In genomic region chr11:130002846-130003716, GRCh38 we compare ENCODE assay signal across 1 cellular context.
TF ChIP-seq lines count a peak whose summit lies in the region.

No MANE protein-coding gene starts in this region.

TF ChIP-seq in HEK293, 187 proteins besides CTCF, POLR2A, EP300 and RAD21 (continued from another document and continues in another):
- peak; percentile 32; the same call in 1 of the 2 replicates for TF ChIP-seq YY1 (tag by site-specific recombination; IDR thresholded peaks at IDR 0.05)
- TF ChIP-seq ZNF624 (tag by site-specific recombination; IDR thresholded peaks at IDR 0.05) = no peak
- TF ChIP-seq ZNF341 (tag by site-specific recombination; IDR thresholded peaks at IDR 0.05; ENCODE audit: low read depth) = no peak
- TF ChIP-seq ZNF629 (tag by site-specific recombination; IDR thresholded peaks at IDR 0.05) = peak; percentile 84
- no peak for TF ChIP-seq ZNF521 (tag by site-specific recombination; IDR thresholded peaks at IDR 0.05)
- TF ChIP-seq ZNF354C (tag by site-specific recombination; IDR thresholded peaks at IDR 0.05; ENCODE audit: borderline replicate concordance, low read depth) = no peak
- TF ChIP-seq ZNF292 (tag by site-specific recombination; IDR thresholded peaks at IDR 0.05; ENCODE audit: borderline replicate concordance, low read depth) = no peak
- no peak for TF ChIP-seq ZNF133 (tag by site-specific recombination; IDR thresholded peaks at IDR 0.05)
- TF ChIP-seq ZNF660 (tag by site-specific recombination; IDR thresholded peaks at IDR 0.05) = peak; percentile 58; the same call in 1 of the 2 replicates
- no peak for TF ChIP-seq ZNF580 (tag by site-specific recombination; IDR thresholded peaks at IDR 0.05)
- TF ChIP-seq ZNF837 (tag by site-specific recombination; IDR thresholded peaks at IDR 0.05) = no peak
- no peak for TF ChIP-seq ZNF704 (tag by site-specific recombination; IDR thresholded peaks at IDR 0.05)
- TF ChIP-seq PRDM2 (tag by site-specific recombination; IDR thresholded peaks at IDR 0.05; ENCODE audit: borderline replicate concordance) = no peak
- TF ChIP-seq ZNF513 (tag by site-specific recombination; IDR thresholded peaks at IDR 0.05) = peak; percentile 40; the same call in 1 of the 2 replicates
- TF ChIP-seq ZBTB21 (tag by site-specific recombination; IDR thresholded peaks at IDR 0.05) = peak; percentile 45; the same call in 1 of the 2 replicates
- no peak for TF ChIP-seq ZNF184 (tag by site-specific recombination; IDR thresholded peaks at IDR 0.05)
- no peak for TF ChIP-seq ELK4 (IDR thresholded peaks at IDR 0.05; ENCODE audit: borderline replicate concordance, low read depth, low read length)
- TF ChIP-seq ZNF692 (tag by site-specific recombination; IDR thresholded peaks at IDR 0.05) = no peak
- TF ChIP-seq ZBTB1 (tag by site-specific recombination; IDR thresholded peaks at IDR 0.05) = no peak
- TF ChIP-seq REPIN1 (tag by site-specific recombination; IDR thresholded peaks at IDR 0.05; ENCODE audit: low read depth) = no peak
- no peak for TF ChIP-seq ZBTB10 (tag by site-specific recombination; IDR thresholded peaks at IDR 0.05)
- TF ChIP-seq ZNF121 (tag by site-specific recombination; IDR thresholded peaks at IDR 0.05) = no peak
- no peak for TF ChIP-seq ZNF146 (tag by site-specific recombination; IDR thresholded peaks at IDR 0.05)
- no peak for TF ChIP-seq HOXA7 (CRISPR knock-in tag; IDR thresholded peaks at IDR 0.05; ENCODE audit: borderline replicate concordance)
- no peak for TF ChIP-seq ZNF785 (tag by site-specific recombination; IDR thresholded peaks at IDR 0.05)
- TF ChIP-seq ZNF19 (tag by site-specific recombination; IDR thresholded peaks at IDR 0.05; ENCODE audit: low read depth) = no peak
- TF ChIP-seq ZNF221 (tag by site-specific recombination; IDR thresholded peaks at IDR 0.05; ENCODE audit: borderline replicate concordance) = no peak
- TF ChIP-seq, protein P1, sequence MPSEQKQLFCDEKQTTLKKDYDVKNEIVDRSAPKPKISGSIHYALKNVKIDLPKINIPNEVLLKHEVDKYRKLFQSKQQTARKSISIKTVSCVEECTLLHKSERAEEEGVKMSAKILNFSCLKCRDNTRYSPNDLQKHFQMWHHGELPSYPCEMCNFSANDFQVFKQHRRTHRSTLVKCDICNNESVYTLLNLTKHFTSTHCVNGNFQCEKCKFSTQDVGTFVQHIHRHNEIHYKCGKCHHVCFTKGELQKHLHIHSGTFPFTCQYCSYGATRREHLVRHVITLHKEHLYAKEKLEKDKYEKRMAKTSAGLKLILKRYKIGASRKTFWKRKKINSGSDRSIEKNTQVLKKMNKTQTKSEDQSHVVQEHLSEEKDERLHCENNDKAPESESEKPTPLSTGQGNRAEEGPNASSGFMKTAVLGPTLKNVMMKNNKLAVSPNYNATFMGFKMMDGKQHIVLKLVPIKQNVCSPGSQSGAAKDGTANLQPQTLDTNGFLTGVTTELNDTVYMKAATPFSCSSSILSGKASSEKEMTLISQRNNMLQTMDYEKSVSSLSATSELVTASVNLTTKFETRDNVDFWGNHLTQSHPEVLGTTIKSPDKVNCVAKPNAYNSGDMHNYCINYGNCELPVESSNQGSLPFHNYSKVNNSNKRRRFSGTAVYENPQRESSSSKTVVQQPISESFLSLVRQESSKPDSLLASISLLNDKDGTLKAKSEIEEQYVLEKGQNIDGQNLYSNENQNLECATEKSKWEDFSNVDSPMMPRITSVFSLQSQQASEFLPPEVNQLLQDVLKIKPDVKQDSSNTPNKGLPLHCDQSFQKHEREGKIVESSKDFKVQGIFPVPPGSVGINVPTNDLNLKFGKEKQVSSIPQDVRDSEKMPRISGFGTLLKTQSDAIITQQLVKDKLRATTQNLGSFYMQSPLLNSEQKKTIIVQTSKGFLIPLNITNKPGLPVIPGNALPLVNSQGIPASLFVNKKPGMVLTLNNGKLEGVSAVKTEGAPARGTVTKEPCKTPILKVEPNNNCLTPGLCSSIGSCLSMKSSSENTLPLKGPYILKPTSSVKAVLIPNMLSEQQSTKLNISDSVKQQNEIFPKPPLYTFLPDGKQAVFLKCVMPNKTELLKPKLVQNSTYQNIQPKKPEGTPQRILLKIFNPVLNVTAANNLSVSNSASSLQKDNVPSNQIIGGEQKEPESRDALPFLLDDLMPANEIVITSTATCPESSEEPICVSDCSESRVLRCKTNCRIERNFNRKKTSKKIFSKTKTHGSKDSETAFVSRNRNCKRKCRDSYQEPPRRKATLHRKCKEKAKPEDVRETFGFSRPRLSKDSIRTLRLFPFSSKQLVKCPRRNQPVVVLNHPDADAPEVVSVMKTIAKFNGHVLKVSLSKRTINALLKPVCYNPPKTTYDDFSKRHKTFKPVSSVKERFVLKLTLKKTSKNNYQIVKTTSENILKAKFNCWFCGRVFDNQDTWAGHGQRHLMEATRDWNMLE (tag by site-specific recombination; conservative IDR thresholded peaks at IDR 0.05; ENCODE audit: low read depth) = no peak
- TF ChIP-seq ZNF112 (tag by site-specific recombination; IDR thresholded peaks at IDR 0.05) = no peak
- no peak for TF ChIP-seq ZNF549 (tag by site-specific recombination; IDR thresholded peaks at IDR 0.05)
- TF ChIP-seq, protein P2, sequence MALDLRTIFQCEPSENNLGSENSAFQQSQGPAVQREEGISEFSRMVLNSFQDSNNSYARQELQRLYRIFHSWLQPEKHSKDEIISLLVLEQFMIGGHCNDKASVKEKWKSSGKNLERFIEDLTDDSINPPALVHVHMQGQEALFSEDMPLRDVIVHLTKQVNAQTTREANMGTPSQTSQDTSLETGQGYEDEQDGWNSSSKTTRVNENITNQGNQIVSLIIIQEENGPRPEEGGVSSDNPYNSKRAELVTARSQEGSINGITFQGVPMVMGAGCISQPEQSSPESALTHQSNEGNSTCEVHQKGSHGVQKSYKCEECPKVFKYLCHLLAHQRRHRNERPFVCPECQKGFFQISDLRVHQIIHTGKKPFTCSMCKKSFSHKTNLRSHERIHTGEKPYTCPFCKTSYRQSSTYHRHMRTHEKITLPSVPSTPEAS (tag by site-specific recombination; IDR thresholded peaks at IDR 0.05) = no peak
- no peak for TF ChIP-seq ZNF514 (tag by site-specific recombination; IDR thresholded peaks at IDR 0.05)
